Comparison of ENCODE assay signal across 8 cellular contexts in genomic region chr9:93143830-93144530, GRCh38. TPM values are rescaled to one million over a fixed set of nuclear protein-coding genes. Genes with fewer than 3 reads are reported as not detected.
DNase-seq lines count a peak whose midpoint lies in the region; ATAC-seq and TF ChIP-seq lines count a peak whose summit lies in the region.

No MANE protein-coding gene starts in this region.

- H3K4me3 ChIP-seq in GM06990 (replicated peaks; ENCODE audit: low read depth, low read length) = no peak overlapping the region

- ATAC-seq in GM21717 (IDR thresholded peaks at IDR 0.05; ENCODE audit: unreplicated experiment) (no peak), HG02885 (IDR thresholded peaks at IDR 0.05; ENCODE audit: poor library complexity, unreplicated experiment) (no peak)

- peak; percentile 53 for DNase-seq in GM06990 (ENCODE audit: extremely low read depth, insufficient read length)
- DNase-seq in T-helper 1 cell = peak; percentile 38 to 71 (median 60)
- DNase-seq in astrocyte of the hippocampus (ENCODE audit: low read depth, low spot score) = peak; percentile 47
- DNase-seq in myocyte (ENCODE audit: low read depth) = peak; percentile 87
- DNase-seq in NCI-H748 treated with DMSO at 0.1 percent for 48 hours (lab: John Stamatoyannopoulos, UW) = no peak
- DNase-seq in HuH-7 (ENCODE audit: low spot score) = no peak

- no peak for TF ChIP-seq CTCF in GM06990 (IDR thresholded peaks at IDR 0.05; ENCODE audit: insufficient read depth, low read length, poor library complexity, severe bottlenecking)

- H3K36me3 ChIP-seq in GM06990 (ENCODE audit: control insufficient read depth, insufficient read depth, low read length) = no peaks in the 10 kb centered on the region

- H3K27me3 ChIP-seq in GM06990 (replicated peaks; ENCODE audit: control insufficient read depth, insufficient read depth, low read length) = no peaks in the 10 kb centered on the region

RNA-seq across cellular contexts. Expression of gene NINJ1, which starts 9.9 kb away (rescaled TPM):
- 33.6 and 78.3 TPM in 2 replicates for total RNA-seq in myocyte
- 27.3 TPM for polyA plus RNA-seq in myocyte (2012)

RNA-seq across cellular contexts. Expression of gene WNK2, which starts 40.0 kb away (rescaled TPM):
- not detected in 2 replicates for total RNA-seq in myocyte
- not detected for polyA plus RNA-seq in myocyte (2012)

RNA-seq across cellular contexts. Expression of gene CARD19, which starts 48.0 kb away (rescaled TPM):
- total RNA-seq in myocyte = 61.2 and 143 TPM in 2 replicates
- polyA plus RNA-seq in myocyte (2012) = 45.0 TPM

Comparison
In these comparisons a context has a peak if more than half of its experiments do, and no peak if none do; other contexts are left out.
1. DNase-seq: peak in GM06990 (single experiment), T-helper 1 cell (5 of 5), astrocyte of the hippocampus (single experiment) and myocyte (single experiment); none in NCI-H748 treated with DMSO at 0.1 percent for 48 hours (single experiment) and HuH-7 (single experiment).